ENCODE assay signal across 8 cellular contexts in the genomic region with DNA sequence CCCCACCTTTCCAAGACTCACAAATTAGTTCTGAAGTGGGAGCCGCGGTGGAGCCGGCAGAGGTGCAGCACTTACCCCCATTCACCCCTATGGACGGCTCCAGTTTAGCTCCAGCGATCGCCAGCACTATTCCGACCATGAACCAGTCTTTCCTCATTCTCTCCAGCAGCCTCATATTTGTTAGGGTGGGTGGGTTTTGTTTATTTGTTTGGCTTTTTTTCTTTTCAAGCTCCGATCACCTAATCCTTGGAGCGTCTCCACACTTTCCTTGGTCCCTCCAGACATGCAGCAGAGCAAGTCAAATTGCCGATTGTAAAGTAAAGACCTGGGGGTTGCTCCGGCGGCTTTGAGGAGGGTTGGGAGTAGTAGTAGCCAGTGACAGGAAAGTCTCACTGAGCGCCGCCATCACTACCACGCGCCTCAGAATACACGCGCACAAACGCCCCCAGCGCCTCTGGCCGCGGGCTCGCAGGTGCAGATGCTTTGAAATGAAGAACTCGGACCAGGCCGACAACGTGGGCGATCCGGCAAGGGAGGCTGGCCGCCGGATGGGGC. TPM values are rescaled to one million over a fixed set of nuclear protein-coding genes. Genes with fewer than 3 reads are reported as not detected.
DNase-seq lines count a peak whose midpoint lies in the region; ATAC-seq and TF ChIP-seq lines count a peak whose summit lies in the region.

A gene with protein sequence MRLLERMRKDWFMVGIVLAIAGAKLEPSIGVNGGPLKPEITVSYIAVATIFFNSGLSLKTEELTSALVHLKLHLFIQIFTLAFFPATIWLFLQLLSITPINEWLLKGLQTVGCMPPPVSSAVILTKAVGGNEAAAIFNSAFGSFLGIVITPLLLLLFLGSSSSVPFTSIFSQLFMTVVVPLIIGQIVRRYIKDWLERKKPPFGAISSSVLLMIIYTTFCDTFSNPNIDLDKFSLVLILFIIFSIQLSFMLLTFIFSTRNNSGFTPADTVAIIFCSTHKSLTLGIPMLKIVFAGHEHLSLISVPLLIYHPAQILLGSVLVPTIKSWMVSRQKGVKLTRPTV (minus strand): TSS at position 398 of the 555 bp plus-strand sequence. CDS start 223 bp downstream, at position 175.

- peak within 1 kb of the TSS; percentile 19 for H3K27ac Mint-ChIP-seq in mesothelial cell of epicardium

- no peak for TF ChIP-seq CTCF in mesothelial cell of epicardium (IDR thresholded peaks at IDR 0.05; ENCODE audit: unreplicated experiment)

- peak; percentile 83 for DNase-seq in COLO668 (lab: John Stamatoyannopoulos, UW; ENCODE audit: unreplicated experiment)
- DNase-seq in NOMO-1 treated with DMSO at 0.1 percent for 48 hours (lab: John Stamatoyannopoulos, UW; ENCODE audit: unreplicated experiment), result peak; percentile 51
- peak; percentile 27 to 52 (median 38) for DNase-seq in activated CD8-positive, alpha-beta memory T cell treated with anti-CD3 and anti-CD28 coated beads for 48 hours (ENCODE audit: low read depth in 2 of 3, low spot score in 2 of 3)
- peak; percentile 59 for DNase-seq in epidermal melanocyte (ENCODE audit: insufficient read length, low spot score)
- peak; percentile 45 to 73 for DNase-seq in mesothelial cell of epicardium (ENCODE audit: low spot score in 2 of 2, unreplicated experiment in 2 of 2)
- peak; percentile 33 to 47 for DNase-seq in stimulated activated CD8-positive, alpha-beta memory T cell treated with anti-CD3 and anti-CD28 coated beads, Interleukin-2, amount 100 ng/mL, for 1 hour (ENCODE audit: low read depth in 2 of 2)

- H3K36me3 Mint-ChIP-seq in mesothelial cell of epicardium, result no peaks in the 10 kb centered on the region

- peak; percentile 80 for ATAC-seq in GM19438 (IDR thresholded peaks at IDR 0.05; ENCODE audit: low read depth, unreplicated experiment)
- peak; percentile 40 for ATAC-seq in HG03558 (IDR thresholded peaks at IDR 0.05; ENCODE audit: extremely low read depth, unreplicated experiment)

- no peaks in the 10 kb centered on the region for H3K9me3 Mint-ChIP-seq in mesothelial cell of epicardium

- peaks cover 8% of the 10 kb centered on the region for H3K4me1 Mint-ChIP-seq in mesothelial cell of epicardium

- no peak within 1 kb of the TSS for H3K4me3 Mint-ChIP-seq in mesothelial cell of epicardium

- H3K27me3 Mint-ChIP-seq in mesothelial cell of epicardium (ENCODE audit: low read depth), result no peaks in the 10 kb centered on the region

RNA-seq across cellular contexts. Expression of the gene that starts here (rescaled TPM):
- total RNA-seq in mesothelial cell of epicardium, result 13.3 to 15.9 TPM (median 15.5 TPM) in 3 replicates

Comparison
In these comparisons a context has a peak if more than half of its experiments do, and no peak if none do; other contexts are left out.
1. Peak in every context shown above with its lines: DNase-seq and ATAC-seq.